In genomic region chrX:149827254-149827653, GRCh38 we compare ENCODE assay signal across 1 cellular context.
TF ChIP-seq lines count a peak whose summit lies in the region.

No MANE protein-coding gene starts in this region.

TF ChIP-seq in HEK293T, 16 proteins besides CTCF, POLR2A, EP300 and RAD21:
- no peak for TF ChIP-seq SUZ12 (IDR thresholded peaks at IDR 0.05)
